In the genomic region with DNA sequence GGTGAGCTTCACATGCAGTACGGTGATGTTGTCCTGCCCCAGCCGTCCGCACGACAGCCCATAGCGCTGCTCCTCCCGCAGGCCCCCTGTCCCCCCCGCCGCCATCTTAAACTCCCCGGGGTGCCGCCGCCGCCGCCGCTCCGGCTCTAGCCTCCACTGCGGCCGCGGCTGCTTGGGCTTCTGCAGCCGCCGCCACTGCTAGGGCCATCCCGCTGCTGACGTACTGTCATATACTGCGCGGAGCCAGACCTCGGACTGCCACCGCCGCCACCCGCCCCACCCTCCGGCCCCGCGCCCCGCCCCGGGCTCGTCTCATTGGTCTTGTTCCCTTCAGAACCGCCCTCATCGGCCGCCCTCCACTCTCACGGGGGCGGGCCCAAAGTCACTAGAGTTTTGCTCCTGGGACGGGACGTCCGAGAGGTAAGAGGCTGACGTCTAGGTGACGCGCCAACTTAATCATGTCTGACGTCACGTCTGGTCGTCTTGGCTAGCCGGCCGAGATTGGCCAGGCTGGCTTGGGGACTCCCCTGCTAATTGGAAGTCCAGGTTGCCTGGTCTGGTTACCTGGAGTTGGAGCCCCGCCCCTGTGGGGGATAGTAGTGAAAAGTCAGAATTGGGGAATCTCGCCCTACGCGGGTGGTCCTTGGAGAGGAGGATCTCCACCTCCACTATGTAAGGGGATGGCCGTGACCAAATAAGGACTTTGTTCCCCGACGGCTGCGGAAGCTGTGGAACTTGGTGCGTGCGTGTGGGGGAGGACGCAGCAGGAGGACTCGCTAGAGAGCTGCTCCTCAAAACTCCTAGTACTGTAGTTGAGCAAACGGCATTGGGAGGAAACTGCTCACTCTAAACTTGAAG, we compare ENCODE assay signal across 8 cellular contexts. TPM values are rescaled to one million over a fixed set of nuclear protein-coding genes. Genes with fewer than 3 reads are reported as not detected.
A peak's percentile ranks its signal among the peaks of the same experiment; 100 is the strongest.
DNase-seq lines count a peak whose midpoint lies in the region; ATAC-seq and TF ChIP-seq lines count a peak whose summit lies in the region.

TSS of gene ELL2 (minus strand) at position 235 of the 858 bp plus-strand sequence. CDS start at position 105, 130 bp downstream.

- H3K27ac Mint-ChIP-seq in activated T-cell treated with anti-CD3 and anti-CD28 coated beads, Interleukin-2, amount 50 U/mL, for 72 hours, result peak within 1 kb of the TSS; percentile 97

- H3K27me3 Mint-ChIP-seq in activated T-cell treated with anti-CD3 and anti-CD28 coated beads, Interleukin-2, amount 50 U/mL, for 72 hours (ENCODE audit: low read depth), result peaks cover 3% of the 10 kb centered on the region

- H3K36me3 Mint-ChIP-seq in activated T-cell treated with anti-CD3 and anti-CD28 coated beads, Interleukin-2, amount 50 U/mL, for 72 hours (ENCODE audit: insufficient read depth in 2 of 2), result peaks cover 18% of the 10 kb centered on the region in 2 donors

- H3K27me3 ChIP-seq in Peyer's patch, result no peaks in the 10 kb centered on the region
- no peaks in the 10 kb centered on the region for H3K27me3 ChIP-seq in mucosa of stomach (ENCODE audit: control insufficient read depth, insufficient read depth, low read length)

- DNase-seq in DMS114 treated with DMSO at 0.1 percent for 48 hours (lab: John Stamatoyannopoulos, UW; ENCODE audit: unreplicated experiment) (peak; percentile 88), HuH-7 (ENCODE audit: low spot score) (peak; percentile 88), Peyer's patch (peak; percentile 98 to 100 (median 98))
- DNase-seq in activated T-cell treated with anti-CD3 and anti-CD28 coated beads, Interleukin-2, amount 50 U/mL, for 72 hours, result peak; percentile 98 to 99
- peak; percentile 98 for DNase-seq in stimulated activated CD8-positive, alpha-beta memory T cell treated with anti-CD3 and anti-CD28 coated beads, Interleukin-4, amount 100 ng/mL, for 48 hours

- peak within 1 kb of the TSS; percentile 98 to 99 for H3K4me3 Mint-ChIP-seq in activated T-cell treated with anti-CD3 and anti-CD28 coated beads, Interleukin-2, amount 50 U/mL, for 72 hours

- no peaks in the 10 kb centered on the region for H3K9me3 ChIP-seq in Peyer's patch
- H3K9me3 ChIP-seq in mucosa of stomach (ENCODE audit: control insufficient read depth, low read length), result no peaks in the 10 kb centered on the region

- no peak for TF ChIP-seq CTCF in Peyer's patch (IDR thresholded peaks at IDR 0.05)

- peak within 1 kb of the TSS; percentile 83 to 99 (median 96) for H3K4me3 ChIP-seq in Peyer's patch
- peak within 1 kb of the TSS; percentile 81 for H3K4me3 ChIP-seq in mucosa of stomach (ENCODE audit: low read length)

- H3K9me3 Mint-ChIP-seq in activated T-cell treated with anti-CD3 and anti-CD28 coated beads, Interleukin-2, amount 50 U/mL, for 72 hours, result no peaks in the 10 kb centered on the region

- peak within 1 kb of the TSS; percentile 95 for H3K9ac ChIP-seq in mucosa of stomach (ENCODE audit: low read length)

- ATAC-seq in GM21526 (IDR thresholded peaks at IDR 0.05; ENCODE audit: low FRiP score, unreplicated experiment), result peak; percentile 87
- peak; percentile 87 to 89 for ATAC-seq in activated T-cell treated with anti-CD3 and anti-CD28 coated beads, Interleukin-2, amount 50 U/mL, for 72 hours (replicated peaks in 1 of 2)
- peak; percentile 93 for ATAC-seq in esophagus mucosa

- H3K4me1 Mint-ChIP-seq in activated T-cell treated with anti-CD3 and anti-CD28 coated beads, Interleukin-2, amount 50 U/mL, for 72 hours (ENCODE audit: low read depth), result peaks cover 62% of the 10 kb centered on the region

- H3K36me3 ChIP-seq in Peyer's patch (no peaks in the 10 kb centered on the region), mucosa of stomach (ENCODE audit: control insufficient read depth, insufficient read depth, low read length) (no peaks in the 10 kb centered on the region)

- H3K4me1 ChIP-seq in Peyer's patch, result peaks cover 0 to 22% (median 0%) of the 10 kb centered on the region in 4 donors
- peaks cover 48% of the 10 kb centered on the region for H3K4me1 ChIP-seq in mucosa of stomach (ENCODE audit: control insufficient read depth, insufficient read depth, low read length)

- H3K27ac ChIP-seq in Peyer's patch, result peak within 1 kb of the TSS; percentile 97 to 100 (median 100)

- TF ChIP-seq POLR2A in Peyer's patch (IDR thresholded peaks at IDR 0.05), result peak; percentile 96

RNA-seq across cellular contexts. Expression of gene ELL2, which starts in this region (rescaled TPM):
- total RNA-seq in Peyer's patch (10 to 100 TPM; 27.9 to 88.3 (median 38.7) TPM), esophagus mucosa (181 TPM)
- total RNA-seq in activated T-cell treated with anti-CD3 and anti-CD28 coated beads, Interleukin-2, amount 50 U/mL, for 72 hours, result 100 to 1,000 TPM in 1 of 2 donors, 10 to 100 TPM in 1; 76.3 to 113 TPM

Comparison
In these comparisons a context has a peak if more than half of its experiments do, and no peak if none do; other contexts are left out.
1. Peak in every context shown above with its lines: DNase-seq, ATAC-seq, H3K4me3 ChIP-seq and H3K27ac ChIP-seq.